ENCODE assay signal across 24 cellular contexts in genomic region chrX:30814978-30815377, GRCh38.
DNase-seq lines count a peak whose midpoint lies in the region; ATAC-seq and TF ChIP-seq lines count a peak whose summit lies in the region.
"Had no signal": no experiment of that assay in that cellular context is flagged by ENCODE, and none has a peak within 500 bp of the region (broad histone marks: within the 10 kb centered on the region; RNA-seq: fewer than 3 reads in every experiment).

No MANE protein-coding gene starts in this region.

- H2AFZ ChIP-seq in PC-9, result no peak overlapping the region

- H3K27me3 ChIP-seq in PC-9 (ENCODE audit: insufficient read depth, low read depth), result no peaks in the 10 kb centered on the region
- H3K27me3 ChIP-seq: heart left ventricle, upper lobe of right lung had no signal

- no peaks in the 10 kb centered on the region for H4K20me1 ChIP-seq in PC-9 (ENCODE audit: insufficient read depth)

- H3F3A ChIP-seq in PC-9 (ENCODE audit: insufficient read depth, low read depth), result no peaks in the 10 kb centered on the region

- H3K9me3 Mint-ChIP-seq in stimulated activated naive B cell treated with anti-CD40 and anti-IgM and Interleukin-4, amounts not matched to agents 10 μg/mL and 1 μg/mL and 100 μg/mL, for 72 hours, result peaks cover 0 to 2% of the 10 kb centered on the region in 2 donors
- H3K9me3 Mint-ChIP-seq: brain; CD8-positive, alpha-beta T cell; T-helper 1 cell treated with Interleukin-12 subunit alpha and Interleukin-12 subunit beta and Interleukin-4 antibody, amounts not matched to agents 30 μg/mL and 1 μg/mL, for 36 hours had no signal

- POLR2A ChIA-PET in PC-9 (lab: Charles Lee; ENCODE audit: unreplicated experiment), result no interaction called here

- H3K9me3 ChIP-seq in PC-9 (ENCODE audit: insufficient read depth, low read depth), result no peaks in the 10 kb centered on the region
- H3K9me3 ChIP-seq: heart left ventricle, upper lobe of right lung had no signal

- no peaks in the 10 kb centered on the region for H3K9me2 ChIP-seq in PC-9 (ENCODE audit: insufficient read depth)

- no peak overlapping the region for H3K4me2 ChIP-seq in PC-9

- CTCF ChIA-PET in PC-9 (lab: Charles Lee), result interaction anchor here (0.7 kb wide), 1 partner anchor 130 kb away, joined by 3 read pairs; no protein-coding TSS in a partner anchor

- H3K4me3 ChIP-seq in PC-9, result no peak overlapping the region
- H3K4me3 ChIP-seq: heart left ventricle, upper lobe of right lung had no signal

- H3K27me3 Mint-ChIP-seq in stimulated activated naive B cell treated with anti-CD40 and anti-IgM and Interleukin-4, amounts not matched to agents 10 μg/mL and 1 μg/mL and 100 μg/mL, for 72 hours, result no peaks in the 10 kb centered on the region
- H3K27me3 Mint-ChIP-seq: brain had no signal

- H3K36me3 Mint-ChIP-seq in stimulated activated naive B cell treated with anti-CD40 and anti-IgM and Interleukin-4, amounts not matched to agents 10 μg/mL and 1 μg/mL and 100 μg/mL, for 72 hours, result no peaks in the 10 kb centered on the region
- H3K36me3 Mint-ChIP-seq: brain; CD8-positive, alpha-beta T cell had no signal

- H3K36me3 ChIP-seq in PC-9 (ENCODE audit: low read depth), result no peaks in the 10 kb centered on the region
- H3K36me3 ChIP-seq: heart left ventricle, upper lobe of right lung had no signal

- DNase-seq in SIG-M5 treated with dmso at 0.1 percent for 504 hours (lab: John Stamatoyannopoulos, UW; ENCODE audit: unreplicated experiment) (peak; percentile 69), SIG-M5 (lab: John Stamatoyannopoulos, UW) (no peak), NOMO-1 treated with dmso at 0.1 percent for 144 hours (lab: John Stamatoyannopoulos, UW; ENCODE audit: unreplicated experiment) (peak; percentile 44), PC-9 (no peak), NCI-H146 treated with DMSO at 0.1 percent for 48 hours (lab: John Stamatoyannopoulos, UW; ENCODE audit: unreplicated experiment) (no peak), NCI-H2029 treated with DMSO at 0.1 percent for 48 hours (lab: John Stamatoyannopoulos, UW) (no peak)
- DNase-seq in stimulated activated naive B cell treated with anti-CD40 and anti-IgM and Interleukin-4, amounts not matched to agents 10 μg/mL and 1 μg/mL and 100 μg/mL, for 72 hours, result no peak
- DNase-seq: activated CD4-positive, alpha-beta T cell treated with anti-CD3 and anti-CD28 coated beads for 4 hours; activated CD8-positive, alpha-beta memory T cell treated with anti-CD3 and anti-CD28 coated beads for 24 hours; activated gamma-delta T cell treated with Interleukin-2 at 50 U/mL for 16 hours; activated T-cell treated with anti-CD3 and anti-CD28 coated beads, Interleukin-2, amount 50 U/mL, for 1 hour; CD8-positive, alpha-beta T cell; effector memory CD4-positive, alpha-beta T cell; erythroblast; heart left ventricle; left cardiac atrium; mesenchymal stem cell; NCI-H1417; occipital lobe; upper lobe of right lung had no signal

- no TSS peak for BruUV-seq in PC-9 (replicated peaks; lab: Mats Ljungman, UMichigan)

- H3K4me1 Mint-ChIP-seq in stimulated activated naive B cell treated with anti-CD40 and anti-IgM and Interleukin-4, amounts not matched to agents 10 μg/mL and 1 μg/mL and 100 μg/mL, for 72 hours, result peaks cover 8 to 37% of the 10 kb centered on the region in 2 donors
- H3K4me1 Mint-ChIP-seq: brain had no signal

- peak; percentile 57 for ATAC-seq in HG03139 (IDR thresholded peaks at IDR 0.05; ENCODE audit: unreplicated experiment)
- peak; percentile 78 to 84 for ATAC-seq in stimulated activated naive B cell treated with anti-CD40 and anti-IgM and Interleukin-4, amounts not matched to agents 10 μg/mL and 1 μg/mL and 100 μg/mL, for 72 hours (replicated peaks)
- ATAC-seq: CD8-positive, alpha-beta T cell; heart left ventricle; left cardiac atrium; upper lobe of right lung had no signal

- H3K79me2 ChIP-seq in PC-9 (ENCODE audit: low read depth), result no peaks in the 10 kb centered on the region

- no peak overlapping the region for H3K27ac ChIP-seq in PC-9
- H3K27ac ChIP-seq: 22Rv1, heart left ventricle, upper lobe of right lung had no signal

- TF ChIP-seq CTCF in PC-9 (conservative IDR thresholded peaks at IDR 0.05), result no peak

- intact Hi-C loops in PC-9 (cut with micrococcal nuclease; ENCODE audit: unreplicated experiment), result no loop called here

- H3K4me3 Mint-ChIP-seq in stimulated activated naive B cell treated with anti-CD40 and anti-IgM and Interleukin-4, amounts not matched to agents 10 μg/mL and 1 μg/mL and 100 μg/mL, for 72 hours, result no peak overlapping the region
- H3K4me3 Mint-ChIP-seq: brain; CD8-positive, alpha-beta T cell; T-helper 1 cell treated with Interleukin-12 subunit alpha and Interleukin-12 subunit beta and Interleukin-4 antibody, amounts not matched to agents 30 μg/mL and 1 μg/mL, for 36 hours had no signal

- no peaks in the 10 kb centered on the region for H3K4me1 ChIP-seq in PC-9 (replicated peaks; ENCODE audit: insufficient read depth)
- H3K4me1 ChIP-seq: heart left ventricle, upper lobe of right lung had no signal

- H3K27ac Mint-ChIP-seq in stimulated activated naive B cell treated with anti-CD40 and anti-IgM and Interleukin-4, amounts not matched to agents 10 μg/mL and 1 μg/mL and 100 μg/mL, for 72 hours, result peak overlapping the region; percentile 76
- H3K27ac Mint-ChIP-seq: brain; CD8-positive, alpha-beta T cell; T-helper 1 cell treated with Interleukin-12 subunit alpha and Interleukin-12 subunit beta and Interleukin-4 antibody, amounts not matched to agents 30 μg/mL and 1 μg/mL, for 36 hours had no signal

Comparison
In these comparisons a context has a peak if more than half of its experiments do, and no peak if none do; other contexts are left out.
1. DNase-seq: peak in SIG-M5 treated with dmso at 0.1 percent for 504 hours (single experiment) and NOMO-1 treated with dmso at 0.1 percent for 144 hours (single experiment); none in SIG-M5 (single experiment), stimulated activated naive B cell treated with anti-CD40 and anti-IgM and Interleukin-4, amounts not matched to agents 10 μg/mL and 1 μg/mL and 100 μg/mL, for 72 hours (single experiment), PC-9 (0 of 2), NCI-H146 treated with DMSO at 0.1 percent for 48 hours (single experiment) and NCI-H2029 treated with DMSO at 0.1 percent for 48 hours (single experiment).